In the genomic region with DNA sequence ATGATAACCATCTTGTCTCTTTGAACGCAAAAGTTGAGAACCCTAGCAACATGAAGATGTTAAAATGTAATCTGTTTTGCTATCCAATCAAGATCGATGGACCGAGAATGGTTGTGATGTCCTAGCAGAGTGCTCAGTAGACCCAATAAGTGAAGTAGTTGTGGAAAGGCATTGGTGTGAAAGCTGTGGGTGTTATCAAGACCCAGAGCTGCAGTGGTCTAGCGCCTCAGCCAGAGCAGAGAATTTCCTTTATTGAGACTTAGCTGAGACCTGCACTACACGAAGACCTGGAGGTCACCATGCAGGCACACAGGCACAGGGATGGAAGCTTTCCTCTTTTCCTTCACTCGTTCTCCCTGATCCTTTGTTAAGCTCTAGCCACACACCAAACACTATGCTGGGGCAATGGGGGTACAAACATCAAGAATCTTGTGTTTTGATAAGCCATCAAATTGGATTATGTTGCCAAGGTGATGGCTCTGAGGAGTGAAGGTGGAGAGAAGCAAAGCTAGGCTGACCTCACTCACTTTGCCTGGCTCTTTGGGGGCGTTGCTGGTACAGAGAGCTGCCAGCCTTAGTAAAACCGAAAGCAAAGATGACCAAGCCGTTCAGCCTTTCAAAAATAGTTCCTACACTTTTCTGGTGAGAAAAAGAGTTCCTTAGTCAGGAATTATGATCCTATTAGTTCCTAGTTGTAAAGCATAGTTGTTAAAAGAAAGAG, we compare ENCODE assay signal across 9 cellular contexts. TPM values are rescaled to one million over a fixed set of nuclear protein-coding genes. Genes with fewer than 3 reads are reported as not detected.
A peak's percentile ranks its signal among the peaks of the same experiment; 100 is the strongest.
DNase-seq lines count a peak whose midpoint lies in the region; ATAC-seq lines count a peak whose summit lies in the region.
"Had no signal": no experiment of that assay in that cellular context is flagged by ENCODE, and none has a peak within 500 bp of the region (broad histone marks: within the 10 kb centered on the region; RNA-seq: fewer than 3 reads in every experiment).

No MANE protein-coding gene starts in this region.

- no peaks in the 10 kb centered on the region for H3K36me3 Mint-ChIP-seq in T-cell
- H3K36me3 Mint-ChIP-seq in stimulated activated naive B cell treated with anti-CD40 and anti-IgM and Interleukin-4, amounts not matched to agents 10 μg/mL and 1 μg/mL and 100 μg/mL, for 72 hours: peaks cover 4 to 8% of the 10 kb centered on the region in 2 donors

- no peaks in the 10 kb centered on the region for H3K27me3 Mint-ChIP-seq in T-cell
- H3K27me3 Mint-ChIP-seq in stimulated activated naive B cell treated with anti-CD40 and anti-IgM and Interleukin-4, amounts not matched to agents 10 μg/mL and 1 μg/mL and 100 μg/mL, for 72 hours: no peaks in the 10 kb centered on the region
- H3K27me3 Mint-ChIP-seq: stimulated activated naive CD8-positive, alpha-beta T cell treated with anti-CD3 and anti-CD28 coated beads, Interleukin-15, Interleukin-2, amounts not matched to agents 100 ng/mL and 50 ng/mL, for 24 hours had no signal

- CTCF ChIA-PET in T-cell (lab: Charles Lee): interaction anchor here in 1 of 2 donors (0.6 kb wide), 1 partner anchor 27 kb away, joined by 3 read pairs; no protein-coding TSS in a partner anchor

- POLR2A ChIA-PET in T-cell (lab: Charles Lee): interaction anchor here in 1 of 2 donors (0.6 kb wide), 1 partner anchor 188 kb away, joined by 3 read pairs; no protein-coding TSS in a partner anchor

- DNase-seq in T-cell (peak in 1 of 34 experiments; percentile 16), ureter (ENCODE audit: low spot score) (no peak), COLO829 (ENCODE audit: low spot score) (no peak)
- DNase-seq in stimulated activated naive B cell treated with anti-CD40 and anti-IgM and Interleukin-4, amounts not matched to agents 10 μg/mL and 1 μg/mL and 100 μg/mL, for 72 hours: no peak
- no peak for DNase-seq in activated naive CD4-positive, alpha-beta T cell (lab: John Stamatoyannopoulos, UW)
- DNase-seq: nephron progenitor cell had no signal

- peak overlapping the region in 2 of 3 donors; percentile 26 to 47 for H3K4me3 Mint-ChIP-seq in T-cell
- H3K4me3 Mint-ChIP-seq in stimulated activated naive B cell treated with anti-CD40 and anti-IgM and Interleukin-4, amounts not matched to agents 10 μg/mL and 1 μg/mL and 100 μg/mL, for 72 hours: peak overlapping the region in 1 of 2 donors; percentile 22
- H3K4me3 Mint-ChIP-seq: nephron progenitor cell; stimulated activated naive CD8-positive, alpha-beta T cell treated with anti-CD3 and anti-CD28 coated beads, Interleukin-15, Interleukin-2, amounts not matched to agents 100 ng/mL and 50 ng/mL, for 24 hours had no signal

- no peaks in the 10 kb centered on the region for H3K9me3 Mint-ChIP-seq in T-cell
- no peaks in the 10 kb centered on the region for H3K9me3 Mint-ChIP-seq in stimulated activated naive B cell treated with anti-CD40 and anti-IgM and Interleukin-4, amounts not matched to agents 10 μg/mL and 1 μg/mL and 100 μg/mL, for 72 hours
- H3K9me3 Mint-ChIP-seq: nephron progenitor cell; stimulated activated naive CD8-positive, alpha-beta T cell treated with anti-CD3 and anti-CD28 coated beads, Interleukin-15, Interleukin-2, amounts not matched to agents 100 ng/mL and 50 ng/mL, for 24 hours had no signal

- ATAC-seq in GM19025 (IDR thresholded peaks at IDR 0.05; ENCODE audit: low read depth, unreplicated experiment) (peak; percentile 77), HG02798 (IDR thresholded peaks at IDR 0.05; ENCODE audit: poor library complexity, unreplicated experiment) (peak; percentile 87), T-cell (replicated peaks in 1 of 4) (peak in 3 of 4 experiments; percentile 7 to 55 (median 40))
- peak; percentile 76 to 87 for ATAC-seq in stimulated activated naive B cell treated with anti-CD40 and anti-IgM and Interleukin-4, amounts not matched to agents 10 μg/mL and 1 μg/mL and 100 μg/mL, for 72 hours (replicated peaks)

- H3K27ac Mint-ChIP-seq in T-cell: no peak overlapping the region
- H3K27ac Mint-ChIP-seq in stimulated activated naive B cell treated with anti-CD40 and anti-IgM and Interleukin-4, amounts not matched to agents 10 μg/mL and 1 μg/mL and 100 μg/mL, for 72 hours: no peak overlapping the region
- H3K27ac Mint-ChIP-seq: nephron progenitor cell; stimulated activated naive CD8-positive, alpha-beta T cell treated with anti-CD3 and anti-CD28 coated beads, Interleukin-15, Interleukin-2, amounts not matched to agents 100 ng/mL and 50 ng/mL, for 24 hours had no signal

- H3K4me1 Mint-ChIP-seq in T-cell: peaks cover 6 to 10% (median 8%) of the 10 kb centered on the region in 3 donors
- H3K4me1 Mint-ChIP-seq in stimulated activated naive B cell treated with anti-CD40 and anti-IgM and Interleukin-4, amounts not matched to agents 10 μg/mL and 1 μg/mL and 100 μg/mL, for 72 hours: peaks cover 16 to 21% of the 10 kb centered on the region in 2 donors

RNA-seq across cellular contexts. Expression of a gene that starts 24.1 kb away (rescaled TPM):
- total RNA-seq in T-cell: 10 to 100 TPM; 16.0 to 37.6 (median 35.2) TPM
- 36.3 TPM for total RNA-seq in ureter

RNA-seq across cellular contexts. Expression of a gene that starts 35.7 kb away (rescaled TPM):
- total RNA-seq in T-cell (1 to 10 TPM; 2.0 to 2.8 (median 2.4) TPM), ureter (7.9 TPM)
